24 cellular contexts compared by ENCODE assay signal in genomic region chr2:109513230-109513629, GRCh38.
DNase-seq lines count a peak whose midpoint lies in the region; ATAC-seq, FAIRE-seq and TF ChIP-seq lines count a peak whose summit lies in the region.
"Had no signal": no experiment of that assay in that cellular context is flagged by ENCODE, and none has a peak within 500 bp of the region (broad histone marks: within the 10 kb centered on the region; RNA-seq: fewer than 3 reads in every experiment).

No MANE protein-coding gene starts in this region.

- no TSS peak for BruUV-seq in GM12878 (replicated peaks; lab: Mats Ljungman, UMichigan)

- TF ChIP-seq POLR2A in GM12891 (IDR thresholded peaks at IDR 0.05; ENCODE audit: low read depth, low read length) (no peak), GM12878 (IDR thresholded peaks at IDR 0.05; ENCODE audit: low read depth, low read length) (no peak), ovary (IDR thresholded peaks at IDR 0.05) (no peak)

- no peaks in the 10 kb centered on the region for H4K20me1 ChIP-seq in GM12878 (ENCODE audit: control insufficient read depth, insufficient read depth)

- ATAC-seq in GM12878 (no peak), HG02852 (IDR thresholded peaks at IDR 0.05; ENCODE audit: unreplicated experiment) (no peak)
- ATAC-seq: A549; CD8-positive, alpha-beta T cell; left colon had no signal

- no peaks in the 10 kb centered on the region; the same call in 2 of the 3 replicates for H3K9me3 ChIP-seq in GM12878 (replicated peaks; ENCODE audit: control insufficient read depth, insufficient read depth, low read length)
- H3K9me3 ChIP-seq in muscle layer of colon (ENCODE audit: low read length) = no peaks in the 10 kb centered on the region
- no peaks in the 10 kb centered on the region for H3K9me3 ChIP-seq in ovary
- H3K9me3 ChIP-seq: A549, mucosa of descending colon, upper lobe of left lung had no signal

- H3K4me3 ChIP-seq in GM12878 (no peak overlapping the region), muscle layer of colon (ENCODE audit: low read depth in 1 of 2, low read length in 2 of 2) (no peak overlapping the region), ovary (no peak overlapping the region)
- H3K4me3 ChIP-seq: A549, hepatocyte, mucosa of descending colon, PC-9, upper lobe of left lung had no signal

- H3K36me3 ChIP-seq in GM12878 (ENCODE audit: control insufficient read depth in 2 of 2, insufficient read depth in 2 of 2, low read length in 1 of 2) (no peaks in the 10 kb centered on the region), muscle layer of colon (ENCODE audit: insufficient read depth, low read length) (no peaks in the 10 kb centered on the region), ovary (no peaks in the 10 kb centered on the region)
- H3K36me3 ChIP-seq: upper lobe of left lung had no signal

- H3K4me1 ChIP-seq in GM12878 (ENCODE audit: control insufficient read depth, insufficient read depth, low read length) = peaks cover 37% of the 10 kb centered on the region
- H3K4me1 ChIP-seq in muscle layer of colon (ENCODE audit: insufficient read depth, low read length) = peaks cover 24% of the 10 kb centered on the region
- H3K4me1 ChIP-seq in ovary (ENCODE audit: insufficient read depth) = peaks cover 10% of the 10 kb centered on the region

- SMC1A ChIA-PET in GM12878 (lab: Charles Lee; ENCODE audit: uncharacterized antibody, unreplicated experiment) = interaction anchor here (0.9 to 1.9 kb wide), 8 partner anchors 33 to 386 kb away, joined by 3 to 12 read pairs (median 4); no protein-coding TSS in a partner anchor

- POLR2A ChIA-PET in GM12878 (lab: Charles Lee) = interaction anchor here (1.1 kb wide), 1 partner anchor 296 kb away, joined by 4 read pairs; no protein-coding TSS in a partner anchor

- H3K4me2 ChIP-seq in GM12878 (ENCODE audit: control insufficient read depth, insufficient read depth) = peak overlapping the region; percentile 34
- H3K4me2 ChIP-seq: A549, hepatocyte had no signal

- DNase-seq in GM12891 (ENCODE audit: insufficient read length, low spot score) = no peak
- no peak for DNase-seq in GM12878 (ENCODE audit: low read depth, low spot score)
- no peak for DNase-seq in ovary
- DNase-seq in NCI-H82 treated with DMSO at 0.1 percent for 48 hours (lab: John Stamatoyannopoulos, UW; ENCODE audit: unreplicated experiment) = no peak
- no peak for DNase-seq in caudate nucleus (lab: John Stamatoyannopoulos, UW)
- DNase-seq: activated CD4-positive, alpha-beta T cell treated with anti-CD3 and anti-CD28 coated beads for 1 hour; CD8-positive, alpha-beta T cell; cerebellar nuclear complex; Kasumi-1; left colon; mucosa of descending colon; NCI-H1417; NCI-H2029 treated with DMSO at 0.1 percent for 48 hours; NCI-H526; stimulated activated CD4-positive, alpha-beta T cell treated with anti-CD3 and anti-CD28 coated beads, Interleukin-12 subunit alpha, Interleukin-12 subunit beta, amount 100 ng/mL, for 4 hours; stimulated activated CD4-positive, alpha-beta T cell treated with anti-CD3 and anti-CD28 coated beads, Interleukin-2, amount 100 ng/mL, for 48 hours had no signal

- H3K27ac ChIP-seq in GM12878 (ENCODE audit: control insufficient read depth, insufficient read depth) (peak overlapping the region; percentile 89), muscle layer of colon (ENCODE audit: low read depth, low read length) (peak overlapping the region; percentile 86), temporal lobe (ENCODE audit: low read depth, low read length) (peak overlapping the region; percentile 1), ovary (no peak overlapping the region), caudate nucleus (ENCODE audit: low read depth, low read length) (no peak overlapping the region)
- H3K27ac ChIP-seq: A549, hepatocyte, PC-9 had no signal

- TF ChIP-seq RAD21 in GM12878 (IDR thresholded peaks at IDR 0.05; ENCODE audit: insufficient read depth, low read depth, low read length) = no peak

- 65% methylated on average over 5 of the region's 5 CpGs for WGBS in GM12878 (ENCODE audit: insufficient coverage, insufficient replicate concordance, low lambda C conversion rate, missing lambda C conversion rate)
- 94% methylated on average over 5 of the region's 5 CpGs for WGBS in ovary, 3 donors

- no peaks in the 10 kb centered on the region for H3K79me2 ChIP-seq in GM12878 (ENCODE audit: control insufficient read depth, insufficient read depth, low read length)
- H3K79me2 ChIP-seq: hepatocyte had no signal

- FAIRE-seq in GM12891 (lab: Jason Lieb, UNC) = peak; percentile 35
- FAIRE-seq in GM12878 (lab: Jason Lieb, UNC) = peak; percentile 7
- FAIRE-seq: A549, frontal cortex had no signal

- intact Hi-C loops in GM12878 (cut with micrococcal nuclease; ENCODE audit: unreplicated experiment) = loop anchor here (1.0 to 10.0 kb wide), 5 partner anchors 116 to 468 kb away; no protein-coding TSS in a partner anchor
- intact Hi-C loops in ovary (cut with DNase I) = loop anchor here in 1 of 4 donors (5.0 kb wide), 1 partner anchor 386 kb away; the partner anchor contains the start of gene SH3RF3

- H3K9ac ChIP-seq in GM12878 (ENCODE audit: control insufficient read depth, insufficient read depth, low read length) (no peak overlapping the region), muscle layer of colon (ENCODE audit: low read length) (no peak overlapping the region)

- H2AFZ ChIP-seq in GM12878 (ENCODE audit: control insufficient read depth, low read depth, low read length) = no peak overlapping the region
- H2AFZ ChIP-seq: hepatocyte, PC-9 had no signal

- H3K27me3 ChIP-seq in GM12878 (replicated peaks in 1 of 2; ENCODE audit: control insufficient read depth in 2 of 2, insufficient read depth in 2 of 2, low read length in 1 of 2) (no peaks in the 10 kb centered on the region), muscle layer of colon (ENCODE audit: control insufficient read depth in 1 of 2, insufficient read depth in 2 of 2, low read length in 2 of 2) (no peaks in the 10 kb centered on the region), ovary (no peaks in the 10 kb centered on the region)
- H3K27me3 ChIP-seq: hepatocyte, upper lobe of left lung had no signal

- in situ Hi-C loops in GM12878 (cut with MboI) = no loop called here

- RAD21 ChIA-PET in GM12878 (lab: Charles Lee; ENCODE audit: unreplicated experiment) = interaction anchor here (1.1 to 2.9 kb wide), 8 partner anchors 14 to 386 kb away, joined by 3 to 21 read pairs (median 8); partner anchors contain the start of gene SH3RF3

- TF ChIP-seq EP300 in GM12878 (IDR thresholded peaks at IDR 0.05; ENCODE audit: borderline replicate concordance in 1 of 2, control insufficient read depth in 1 of 2, low read depth in 2 of 2, low read length in 2 of 2) (no peak), ovary (IDR thresholded peaks at IDR 0.05) (no peak)

- TF ChIP-seq CTCF in GM12878 (IDR thresholded peaks at IDR 0.05 in 2 of 3, conservative IDR thresholded peaks at IDR 0.05 in 1 of 3; ENCODE audit: control insufficient read depth in 2 of 3, extremely low read depth in 1 of 3, insufficient read depth in 1 of 3, low read depth in 3 of 3, low read length in 3 of 3) (no peak), ovary (IDR thresholded peaks at IDR 0.05) (no peak)

- CTCF ChIA-PET in GM12878 (lab: Yijun Ruan, JAX) = no interaction called here

TF ChIP-seq in GM12891, 5 proteins besides CTCF, POLR2A, EP300 and RAD21:
- no peak for TF ChIP-seq SPI1 (IDR thresholded peaks at IDR 0.05; ENCODE audit: low read depth, low read length)
- no peak for TF ChIP-seq TAF1 (IDR thresholded peaks at IDR 0.05; ENCODE audit: low read depth, low read length)
- no peak for TF ChIP-seq POU2F2 (IDR thresholded peaks at IDR 0.05; ENCODE audit: low read depth, low read length)
- no peak for TF ChIP-seq PAX5 (IDR thresholded peaks at IDR 0.05; ENCODE audit: insufficient read depth, low read length, severe bottlenecking)
- no peak for TF ChIP-seq POLR2AphosphoS5 (IDR thresholded peaks at IDR 0.05; ENCODE audit: low read depth, low read length)

TF ChIP-seq in GM12878, 131 proteins besides CTCF, POLR2A, EP300 and RAD21 (continues in another document):
- TF ChIP-seq SUPT20H (IDR thresholded peaks at IDR 0.05; ENCODE audit: borderline replicate concordance, control insufficient read depth, low read depth, low read length) (no peak), BACH1 (IDR thresholded peaks at IDR 0.05; ENCODE audit: borderline replicate concordance) (no peak), BRCA1 (IDR thresholded peaks at IDR 0.05; ENCODE audit: low read depth, low read length) (no peak), BCL11A (IDR thresholded peaks at IDR 0.05; ENCODE audit: low read depth, low read length) (no peak), ZSCAN29 (IDR thresholded peaks at IDR 0.05) (no peak), SPI1 (IDR thresholded peaks at IDR 0.05; ENCODE audit: borderline replicate concordance, insufficient read depth, low read depth, low read length) (no peak), STAT1 (conservative IDR thresholded peaks at IDR 0.05) (no peak), IKZF2 (IDR thresholded peaks at IDR 0.05) (no peak), ETV6 (conservative IDR thresholded peaks at IDR 0.05 in 1 of 2, IDR thresholded peaks at IDR 0.05 in 1 of 2; ENCODE audit: borderline replicate concordance in 1 of 2, low read depth in 1 of 2) (no peak)
- TF ChIP-seq, protein P1, sequence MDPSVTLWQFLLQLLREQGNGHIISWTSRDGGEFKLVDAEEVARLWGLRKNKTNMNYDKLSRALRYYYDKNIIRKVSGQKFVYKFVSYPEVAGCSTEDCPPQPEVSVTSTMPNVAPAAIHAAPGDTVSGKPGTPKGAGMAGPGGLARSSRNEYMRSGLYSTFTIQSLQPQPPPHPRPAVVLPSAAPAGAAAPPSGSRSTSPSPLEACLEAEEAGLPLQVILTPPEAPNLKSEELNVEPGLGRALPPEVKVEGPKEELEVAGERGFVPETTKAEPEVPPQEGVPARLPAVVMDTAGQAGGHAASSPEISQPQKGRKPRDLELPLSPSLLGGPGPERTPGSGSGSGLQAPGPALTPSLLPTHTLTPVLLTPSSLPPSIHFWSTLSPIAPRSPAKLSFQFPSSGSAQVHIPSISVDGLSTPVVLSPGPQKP (IDR thresholded peaks at IDR 0.05; ENCODE audit: low read depth, low read length) = no peak
- TF ChIP-seq, protein P2, sequence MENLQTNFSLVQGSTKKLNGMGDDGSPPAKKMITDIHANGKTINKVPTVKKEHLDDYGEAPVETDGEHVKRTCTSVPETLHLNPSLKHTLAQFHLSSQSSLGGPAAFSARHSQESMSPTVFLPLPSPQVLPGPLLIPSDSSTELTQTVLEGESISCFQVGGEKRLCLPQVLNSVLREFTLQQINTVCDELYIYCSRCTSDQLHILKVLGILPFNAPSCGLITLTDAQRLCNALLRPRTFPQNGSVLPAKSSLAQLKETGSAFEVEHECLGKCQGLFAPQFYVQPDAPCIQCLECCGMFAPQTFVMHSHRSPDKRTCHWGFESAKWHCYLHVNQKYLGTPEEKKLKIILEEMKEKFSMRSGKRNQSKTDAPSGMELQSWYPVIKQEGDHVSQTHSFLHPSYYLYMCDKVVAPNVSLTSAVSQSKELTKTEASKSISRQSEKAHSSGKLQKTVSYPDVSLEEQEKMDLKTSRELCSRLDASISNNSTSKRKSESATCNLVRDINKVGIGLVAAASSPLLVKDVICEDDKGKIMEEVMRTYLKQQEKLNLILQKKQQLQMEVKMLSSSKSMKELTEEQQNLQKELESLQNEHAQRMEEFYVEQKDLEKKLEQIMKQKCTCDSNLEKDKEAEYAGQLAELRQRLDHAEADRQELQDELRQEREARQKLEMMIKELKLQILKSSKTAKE (IDR thresholded peaks at IDR 0.05; ENCODE audit: low read depth, poor library complexity, severe bottlenecking) = no peak

Comparison
In these comparisons a context has a peak if more than half of its experiments do, and no peak if none do; other contexts are left out.
1. H3K27ac ChIP-seq: peak in GM12878 (single experiment), muscle layer of colon (single experiment) and temporal lobe (single experiment); none in ovary (0 of 2) and caudate nucleus (single experiment).